20 cellular contexts compared by ENCODE assay signal in genomic region chr1:165169028-165169427, GRCh38.
DNase-seq lines count a peak whose midpoint lies in the region; ATAC-seq, FAIRE-seq and TF ChIP-seq lines count a peak whose summit lies in the region.
"Had no signal": no experiment of that assay in that cellular context is flagged by ENCODE, and none has a peak within 500 bp of the region (broad histone marks: within the 10 kb centered on the region; RNA-seq: fewer than 3 reads in every experiment).

No MANE protein-coding gene starts in this region.

- no peaks in the 10 kb centered on the region for H3K9me3 Mint-ChIP-seq in type B pancreatic cell
- H3K9me3 Mint-ChIP-seq in activated CD4-positive, alpha-beta T cell treated with anti-CD3 and anti-CD28 coated beads for 36 hours (ENCODE audit: low read depth), result no peaks in the 10 kb centered on the region

- no peaks in the 10 kb centered on the region for H3K9me1 ChIP-seq in keratinocyte (ENCODE audit: control insufficient read depth, extremely low read depth, insufficient read depth, low read length)

- H3K27ac ChIP-seq in RWPE1, result no peak overlapping the region
- no peak overlapping the region for H3K27ac ChIP-seq in keratinocyte (ENCODE audit: control insufficient read depth, insufficient read depth, low read length)
- H3K27ac ChIP-seq: 22Rv1, GM23248, SJCRH30 had no signal

- DNase-seq in DMS153 (lab: John Stamatoyannopoulos, UW) (peak; percentile 11), DMS153 treated with DMSO at 0.1 percent for 48 hours (lab: John Stamatoyannopoulos, UW; ENCODE audit: unreplicated experiment) (no peak), RWPE1 (ENCODE audit: low spot score) (peak; percentile 64), keratinocyte (ENCODE audit: low read depth, low spot score) (peak; percentile 88), type B pancreatic cell (ENCODE audit: extremely low spot score, unreplicated experiment) (no peak), SIG-M5 (lab: John Stamatoyannopoulos, UW) (no peak)
- DNase-seq in activated CD4-positive, alpha-beta T cell treated with anti-CD3 and anti-CD28 coated beads for 36 hours, result no peak
- DNase-seq: CD4-positive, CD25-positive, alpha-beta regulatory T cell; GM23248; KBM-7; NCI-H1436; NCI-H2081; NCI-H226; NCI-H526 had no signal

- peaks cover 9% of the 10 kb centered on the region for H3K4me1 Mint-ChIP-seq in type B pancreatic cell (ENCODE audit: unreplicated experiment)
- H3K4me1 Mint-ChIP-seq in activated CD4-positive, alpha-beta T cell treated with anti-CD3 and anti-CD28 coated beads for 36 hours, result no peaks in the 10 kb centered on the region
- H3K4me1 Mint-ChIP-seq: B cell; CD4-positive, CD25-positive, alpha-beta regulatory T cell had no signal

- peaks cover 28% of the 10 kb centered on the region for H3K27me3 Mint-ChIP-seq in type B pancreatic cell
- peaks cover 6% of the 10 kb centered on the region for H3K27me3 Mint-ChIP-seq in activated CD4-positive, alpha-beta T cell treated with anti-CD3 and anti-CD28 coated beads for 36 hours

- no peak overlapping the region for H3K9ac ChIP-seq in keratinocyte (ENCODE audit: control insufficient read depth, extremely low read depth, insufficient read depth, low read length)
- H3K9ac ChIP-seq: GM23248 had no signal

- peak overlapping the region; percentile 23 for H3K4me2 ChIP-seq in keratinocyte (ENCODE audit: control insufficient read depth, extremely low read depth, insufficient read depth, low read depth, low read length)

- no peaks in the 10 kb centered on the region for H3K27me3 ChIP-seq in keratinocyte (ENCODE audit: control insufficient read depth, extremely low read depth, insufficient read depth, low read length)
- H3K27me3 ChIP-seq: SJCRH30 had no signal

- no peaks in the 10 kb centered on the region for H3K79me2 ChIP-seq in keratinocyte (ENCODE audit: control insufficient read depth, insufficient read depth, low read length)

- H3K36me3 ChIP-seq in keratinocyte (ENCODE audit: control insufficient read depth in 2 of 2, extremely low read depth in 1 of 2, insufficient read depth in 2 of 2, low read length in 2 of 2), result no peaks in the 10 kb centered on the region
- H3K36me3 ChIP-seq: SJCRH30 had no signal

- no peaks in the 10 kb centered on the region for H4K20me1 ChIP-seq in keratinocyte (ENCODE audit: control insufficient read depth, extremely low read depth, insufficient read depth, low read length)

- no peaks in the 10 kb centered on the region for H3K36me3 Mint-ChIP-seq in type B pancreatic cell
- no peaks in the 10 kb centered on the region for H3K36me3 Mint-ChIP-seq in activated CD4-positive, alpha-beta T cell treated with anti-CD3 and anti-CD28 coated beads for 36 hours (ENCODE audit: low read depth)
- H3K36me3 Mint-ChIP-seq: CD4-positive, CD25-positive, alpha-beta regulatory T cell had no signal

- dilution Hi-C loops in keratinocyte (cut with MboI; ENCODE audit: extremely low pct_ligation_motif_present, low sequenced_read_pairs), result no loop called here

- no peak overlapping the region for H3K4me3 Mint-ChIP-seq in type B pancreatic cell
- H3K4me3 Mint-ChIP-seq in activated CD4-positive, alpha-beta T cell treated with anti-CD3 and anti-CD28 coated beads for 36 hours, result no peak overlapping the region
- H3K4me3 Mint-ChIP-seq: B cell; CD4-positive, CD25-positive, alpha-beta regulatory T cell had no signal

- peaks cover 24% of the 10 kb centered on the region for H3K4me1 ChIP-seq in keratinocyte (ENCODE audit: control insufficient read depth, extremely low read depth, insufficient read depth, low read length)
- H3K4me1 ChIP-seq: SJCRH30 had no signal

- H3K27ac Mint-ChIP-seq in type B pancreatic cell, result peak overlapping the region; percentile 63
- no peak overlapping the region for H3K27ac Mint-ChIP-seq in activated CD4-positive, alpha-beta T cell treated with anti-CD3 and anti-CD28 coated beads for 36 hours
- H3K27ac Mint-ChIP-seq: B cell; CD4-positive, CD25-positive, alpha-beta regulatory T cell had no signal

- POLR2A ChIA-PET in RWPE1 (lab: Yijun Ruan, JAX; ENCODE audit: low non-redundant PET), result no interaction called here
- POLR2A ChIA-PET in activated CD4-positive, alpha-beta T cell treated with anti-CD3 and anti-CD28 coated beads for 36 hours (lab: Charles Lee), result no interaction called here

- CTCF ChIA-PET in RWPE1 (lab: Yijun Ruan, JAX), result interaction anchor here (0.5 to 0.6 kb wide), 2 partner anchors 27 to 287 kb away, joined by 3 to 6 read pairs; no protein-coding TSS in a partner anchor
- CTCF ChIA-PET in activated CD4-positive, alpha-beta T cell treated with anti-CD3 and anti-CD28 coated beads for 36 hours (lab: Charles Lee), result no interaction called here

- no peaks in the 10 kb centered on the region for H3K9me3 ChIP-seq in keratinocyte (ENCODE audit: control insufficient read depth, low read depth, low read length)
- H3K9me3 ChIP-seq: SJCRH30 had no signal

- no peak for ATAC-seq in activated CD4-positive, alpha-beta T cell treated with anti-CD3 and anti-CD28 coated beads for 36 hours
- no peak for ATAC-seq in HG03460 (IDR thresholded peaks at IDR 0.05; ENCODE audit: unreplicated experiment)
- ATAC-seq: HCT116 had no signal

- no peak overlapping the region for H3K4me3 ChIP-seq in keratinocyte (ENCODE audit: control insufficient read depth in 2 of 3, extremely low read depth in 1 of 3, insufficient read depth in 2 of 3, low read depth in 1 of 3, low read length in 3 of 3)
- H3K4me3 ChIP-seq: GM23248, SJCRH30 had no signal

- TF ChIP-seq CTCF in RWPE1 (conservative IDR thresholded peaks at IDR 0.05; ENCODE audit: low read depth), result no peak
- TF ChIP-seq CTCF in keratinocyte (optimal IDR thresholded peaks at IDR 0.05 in 1 of 3, IDR thresholded peaks at IDR 0.05 in 1 of 3, conservative IDR thresholded peaks at IDR 0.05 in 1 of 3; ENCODE audit: extremely low read depth in 1 of 3, insufficient read depth in 2 of 3, low read length in 3 of 3), result no peak
- no peak for TF ChIP-seq CTCF in type B pancreatic cell (conservative IDR thresholded peaks at IDR 0.05)

- intact Hi-C loops in activated CD4-positive, alpha-beta T cell treated with anti-CD3 and anti-CD28 coated beads for 36 hours (cut with DNase I, micrococcal nuclease), result no loop called here

- no peak overlapping the region for H2AFZ ChIP-seq in keratinocyte (ENCODE audit: control insufficient read depth, low read length)
- H2AFZ ChIP-seq: GM23248 had no signal

- FAIRE-seq in keratinocyte (lab: Jason Lieb, UNC), result peak; percentile 78
- FAIRE-seq: GM12892 had no signal

Comparison
In these comparisons a context has a peak if more than half of its experiments do, and no peak if none do; other contexts are left out.
1. DNase-seq: peak in DMS153 (single experiment), RWPE1 (single experiment) and keratinocyte (single experiment); none in DMS153 treated with DMSO at 0.1 percent for 48 hours (single experiment), type B pancreatic cell (single experiment), SIG-M5 (single experiment) and activated CD4-positive, alpha-beta T cell treated with anti-CD3 and anti-CD28 coated beads for 36 hours (single experiment).